1 cellular context compared by ENCODE assay signal in genomic region chr7:234712-235553, GRCh38.
TF ChIP-seq lines count a peak whose summit lies in the region.

No MANE protein-coding gene starts in this region.

TF ChIP-seq in HepG2, 621 proteins besides CTCF, POLR2A, EP300 and RAD21 (continued from another document and continues in another):
- TF ChIP-seq, protein P1, sequence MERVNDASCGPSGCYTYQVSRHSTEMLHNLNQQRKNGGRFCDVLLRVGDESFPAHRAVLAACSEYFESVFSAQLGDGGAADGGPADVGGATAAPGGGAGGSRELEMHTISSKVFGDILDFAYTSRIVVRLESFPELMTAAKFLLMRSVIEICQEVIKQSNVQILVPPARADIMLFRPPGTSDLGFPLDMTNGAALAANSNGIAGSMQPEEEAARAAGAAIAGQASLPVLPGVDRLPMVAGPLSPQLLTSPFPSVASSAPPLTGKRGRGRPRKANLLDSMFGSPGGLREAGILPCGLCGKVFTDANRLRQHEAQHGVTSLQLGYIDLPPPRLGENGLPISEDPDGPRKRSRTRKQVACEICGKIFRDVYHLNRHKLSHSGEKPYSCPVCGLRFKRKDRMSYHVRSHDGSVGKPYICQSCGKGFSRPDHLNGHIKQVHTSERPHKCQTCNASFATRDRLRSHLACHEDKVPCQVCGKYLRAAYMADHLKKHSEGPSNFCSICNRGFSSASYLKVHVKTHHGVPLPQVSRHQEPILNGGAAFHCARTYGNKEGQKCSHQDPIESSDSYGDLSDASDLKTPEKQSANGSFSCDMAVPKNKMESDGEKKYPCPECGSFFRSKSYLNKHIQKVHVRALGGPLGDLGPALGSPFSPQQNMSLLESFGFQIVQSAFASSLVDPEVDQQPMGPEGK (CRISPR knock-in tag; IDR thresholded peaks at IDR 0.05), result peak; percentile 8; the same call in 1 of the 2 replicates
- TF ChIP-seq PAXIP1 (CRISPR knock-in tag; conservative IDR thresholded peaks at IDR 0.05) (peak; percentile 88), ZNF101 (CRISPR knock-in tag; IDR thresholded peaks at IDR 0.05; ENCODE audit: borderline replicate concordance, low read depth) (no peak), ZKSCAN1 (IDR thresholded peaks at IDR 0.05; ENCODE audit: low read length) (no peak), ZNF256 (CRISPR knock-in tag; conservative IDR thresholded peaks at IDR 0.05) (no peak), HBP1 (CRISPR knock-in tag; IDR thresholded peaks at IDR 0.05; ENCODE audit: low read depth) (peak; percentile 60; the same call in 1 of the 2 replicates), AFF4 (CRISPR knock-in tag; IDR thresholded peaks at IDR 0.05) (no peak), ZBTB39 (CRISPR knock-in tag; IDR thresholded peaks at IDR 0.05) (0 out of 2 replicates have a peak, but pooled peaks have one; percentile 7), NONO (IDR thresholded peaks at IDR 0.05) (no peak), NONO (CRISPR knock-in tag; conservative IDR thresholded peaks at IDR 0.05) (peak; percentile 84), HMGXB4 (CRISPR knock-in tag; IDR thresholded peaks at IDR 0.05; ENCODE audit: borderline replicate concordance in 1 of 2, low read depth in 1 of 2) (peak in 1 of 2 experiments; percentile 63; a peak in 1 of 4 replicates), EHMT2 (IDR thresholded peaks at IDR 0.05; ENCODE audit: borderline replicate concordance, low read depth, low read length) (no peak), ZNF543 (CRISPR knock-in tag; IDR thresholded peaks at IDR 0.05) (0 out of 2 replicates have a peak, but pooled peaks have one; percentile 19), ZNF569 (CRISPR knock-in tag; IDR thresholded peaks at IDR 0.05; ENCODE audit: borderline replicate concordance) (no peak), ELF4 (CRISPR knock-in tag; IDR thresholded peaks at IDR 0.05; ENCODE audit: borderline replicate concordance) (no peak), ZNF253 (CRISPR knock-in tag; IDR thresholded peaks at IDR 0.05; ENCODE audit: borderline replicate concordance) (no peak), ISX (CRISPR knock-in tag; conservative IDR thresholded peaks at IDR 0.05) (no peak), ZNF124 (CRISPR knock-in tag; IDR thresholded peaks at IDR 0.05) (no peak), THAP9 (CRISPR knock-in tag; IDR thresholded peaks at IDR 0.05; ENCODE audit: borderline replicate concordance) (no peak), FOXM1 (CRISPR knock-in tag; IDR thresholded peaks at IDR 0.05) (no peak), ZBTB42 (CRISPR knock-in tag; IDR thresholded peaks at IDR 0.05) (no peak), ZBTB38 (CRISPR knock-in tag; IDR thresholded peaks at IDR 0.05) (no peak), ZFY (CRISPR knock-in tag; IDR thresholded peaks at IDR 0.05) (no peak), STAG1 (CRISPR knock-in tag; IDR thresholded peaks at IDR 0.05) (peak; percentile 16; the same call in 1 of the 2 replicates), SNAPC2 (CRISPR knock-in tag; IDR thresholded peaks at IDR 0.05) (0 out of 2 replicates have a peak, but pooled peaks have one; percentile 40), ZNF558 (CRISPR knock-in tag; IDR thresholded peaks at IDR 0.05; ENCODE audit: borderline replicate concordance) (no peak), E2F5 (CRISPR knock-in tag; conservative IDR thresholded peaks at IDR 0.05) (no peak), ZNF30 (CRISPR knock-in tag; IDR thresholded peaks at IDR 0.05) (no peak)
- TF ChIP-seq, protein P2, sequence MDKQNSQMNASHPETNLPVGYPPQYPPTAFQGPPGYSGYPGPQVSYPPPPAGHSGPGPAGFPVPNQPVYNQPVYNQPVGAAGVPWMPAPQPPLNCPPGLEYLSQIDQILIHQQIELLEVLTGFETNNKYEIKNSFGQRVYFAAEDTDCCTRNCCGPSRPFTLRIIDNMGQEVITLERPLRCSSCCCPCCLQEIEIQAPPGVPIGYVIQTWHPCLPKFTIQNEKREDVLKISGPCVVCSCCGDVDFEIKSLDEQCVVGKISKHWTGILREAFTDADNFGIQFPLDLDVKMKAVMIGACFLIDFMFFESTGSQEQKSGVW (CRISPR knock-in tag; IDR thresholded peaks at IDR 0.05; ENCODE audit: borderline replicate concordance), result no peak
- TF ChIP-seq, protein P3, sequence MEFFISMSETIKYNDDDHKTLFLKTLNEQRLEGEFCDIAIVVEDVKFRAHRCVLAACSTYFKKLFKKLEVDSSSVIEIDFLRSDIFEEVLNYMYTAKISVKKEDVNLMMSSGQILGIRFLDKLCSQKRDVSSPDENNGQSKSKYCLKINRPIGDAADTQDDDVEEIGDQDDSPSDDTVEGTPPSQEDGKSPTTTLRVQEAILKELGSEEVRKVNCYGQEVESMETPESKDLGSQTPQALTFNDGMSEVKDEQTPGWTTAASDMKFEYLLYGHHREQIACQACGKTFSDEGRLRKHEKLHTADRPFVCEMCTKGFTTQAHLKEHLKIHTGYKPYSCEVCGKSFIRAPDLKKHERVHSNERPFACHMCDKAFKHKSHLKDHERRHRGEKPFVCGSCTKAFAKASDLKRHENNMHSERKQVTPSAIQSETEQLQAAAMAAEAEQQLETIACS (CRISPR knock-in tag; IDR thresholded peaks at IDR 0.05), result no peak
